In genomic region chr14:50007123-50007903, GRCh38 we compare ENCODE assay signal across 1 cellular context.
TF ChIP-seq lines count a peak whose summit lies in the region.

No MANE protein-coding gene starts in this region.

TF ChIP-seq in GM23338, 12 proteins besides CTCF, POLR2A, EP300 and RAD21 (continued from another document):
- TF ChIP-seq, protein P1, sequence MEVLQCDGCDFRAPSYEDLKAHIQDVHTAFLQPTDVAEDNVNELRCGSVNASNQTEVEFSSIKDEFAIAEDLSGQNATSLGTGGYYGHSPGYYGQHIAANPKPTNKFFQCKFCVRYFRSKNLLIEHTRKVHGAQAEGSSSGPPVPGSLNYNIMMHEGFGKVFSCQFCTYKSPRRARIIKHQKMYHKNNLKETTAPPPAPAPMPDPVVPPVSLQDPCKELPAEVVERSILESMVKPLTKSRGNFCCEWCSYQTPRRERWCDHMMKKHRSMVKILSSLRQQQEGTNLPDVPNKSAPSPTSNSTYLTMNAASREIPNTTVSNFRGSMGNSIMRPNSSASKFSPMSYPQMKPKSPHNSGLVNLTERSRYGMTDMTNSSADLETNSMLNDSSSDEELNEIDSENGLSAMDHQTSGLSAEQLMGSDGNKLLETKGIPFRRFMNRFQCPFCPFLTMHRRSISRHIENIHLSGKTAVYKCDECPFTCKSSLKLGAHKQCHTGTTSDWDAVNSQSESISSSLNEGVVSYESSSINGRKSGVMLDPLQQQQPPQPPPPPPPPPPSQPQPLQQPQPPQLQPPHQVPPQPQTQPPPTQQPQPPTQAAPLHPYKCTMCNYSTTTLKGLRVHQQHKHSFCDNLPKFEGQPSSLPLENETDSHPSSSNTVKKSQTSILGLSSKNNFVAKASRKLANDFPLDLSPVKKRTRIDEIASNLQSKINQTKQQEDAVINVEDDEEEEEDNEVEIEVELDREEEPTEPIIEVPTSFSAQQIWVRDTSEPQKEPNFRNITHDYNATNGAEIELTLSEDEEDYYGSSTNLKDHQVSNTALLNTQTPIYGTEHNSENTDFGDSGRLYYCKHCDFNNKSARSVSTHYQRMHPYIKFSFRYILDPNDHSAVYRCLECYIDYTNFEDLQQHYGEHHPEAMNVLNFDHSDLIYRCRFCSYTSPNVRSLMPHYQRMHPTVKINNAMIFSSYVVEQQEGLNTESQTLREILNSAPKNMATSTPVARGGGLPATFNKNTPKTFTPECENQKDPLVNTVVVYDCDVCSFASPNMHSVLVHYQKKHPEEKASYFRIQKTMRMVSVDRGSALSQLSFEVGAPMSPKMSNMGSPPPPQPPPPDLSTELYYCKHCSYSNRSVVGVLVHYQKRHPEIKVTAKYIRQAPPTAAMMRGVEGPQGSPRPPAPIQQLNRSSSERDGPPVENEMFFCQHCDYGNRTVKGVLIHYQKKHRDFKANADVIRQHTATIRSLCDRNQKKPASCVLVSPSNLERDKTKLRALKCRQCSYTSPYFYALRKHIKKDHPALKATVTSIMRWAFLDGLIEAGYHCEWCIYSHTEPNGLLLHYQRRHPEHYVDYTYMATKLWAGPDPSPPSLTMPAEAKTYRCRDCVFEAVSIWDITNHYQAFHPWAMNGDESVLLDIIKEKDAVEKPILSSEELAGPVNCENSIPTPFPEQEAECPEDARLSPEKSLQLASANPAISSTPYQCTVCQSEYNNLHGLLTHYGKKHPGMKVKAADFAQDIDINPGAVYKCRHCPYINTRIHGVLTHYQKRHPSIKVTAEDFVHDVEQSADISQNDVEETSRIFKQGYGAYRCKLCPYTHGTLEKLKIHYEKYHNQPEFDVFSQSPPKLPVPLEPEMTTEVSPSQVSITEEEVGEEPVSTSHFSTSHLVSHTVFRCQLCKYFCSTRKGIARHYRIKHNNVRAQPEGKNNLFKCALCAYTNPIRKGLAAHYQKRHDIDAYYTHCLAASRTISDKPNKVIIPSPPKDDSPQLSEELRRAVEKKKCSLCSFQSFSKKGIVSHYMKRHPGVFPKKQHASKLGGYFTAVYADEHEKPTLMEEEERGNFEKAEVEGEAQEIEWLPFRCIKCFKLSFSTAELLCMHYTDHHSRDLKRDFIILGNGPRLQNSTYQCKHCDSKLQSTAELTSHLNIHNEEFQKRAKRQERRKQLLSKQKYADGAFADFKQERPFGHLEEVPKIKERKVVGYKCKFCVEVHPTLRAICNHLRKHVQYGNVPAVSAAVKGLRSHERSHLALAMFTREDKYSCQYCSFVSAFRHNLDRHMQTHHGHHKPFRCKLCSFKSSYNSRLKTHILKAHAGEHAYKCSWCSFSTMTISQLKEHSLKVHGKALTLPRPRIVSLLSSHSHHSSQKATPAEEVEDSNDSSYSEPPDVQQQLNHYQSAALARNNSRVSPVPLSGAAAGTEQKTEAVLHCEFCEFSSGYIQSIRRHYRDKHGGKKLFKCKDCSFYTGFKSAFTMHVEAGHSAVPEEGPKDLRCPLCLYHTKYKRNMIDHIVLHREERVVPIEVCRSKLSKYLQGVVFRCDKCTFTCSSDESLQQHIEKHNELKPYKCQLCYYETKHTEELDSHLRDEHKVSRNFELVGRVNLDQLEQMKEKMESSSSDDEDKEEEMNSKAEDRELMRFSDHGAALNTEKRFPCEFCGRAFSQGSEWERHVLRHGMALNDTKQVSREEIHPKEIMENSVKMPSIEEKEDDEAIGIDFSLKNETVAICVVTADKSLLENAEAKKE (CRISPR knock-in tag; IDR thresholded peaks at IDR 0.05), result no peak
- TF ChIP-seq REST (IDR thresholded peaks at IDR 0.05; ENCODE audit: unreplicated experiment) (no peak), CREB1 (CRISPR knock-in tag; IDR thresholded peaks at IDR 0.05; ENCODE audit: low read depth) (no peak), EZH2phosphoT487 (IDR thresholded peaks at IDR 0.05; ENCODE audit: unreplicated experiment) (no peak), ETS1 (IDR thresholded peaks at IDR 0.05) (no peak), EZH2 (IDR thresholded peaks at IDR 0.05; ENCODE audit: low read depth, unreplicated experiment) (no peak)
